Comparison of ENCODE assay signal across 9 cellular contexts in genomic region chr9:8569832-8570231, GRCh38.
"Had no signal": no experiment of that assay in that cellular context is flagged by ENCODE, and none has a peak within 500 bp of the region (broad histone marks: within the 10 kb centered on the region; RNA-seq: fewer than 3 reads in every experiment).

No MANE protein-coding gene starts in this region.

- H3K9me3 Mint-ChIP-seq: IgD-negative memory B cell had no signal

- DNase-seq: GM23248, GOT3, H7, HFFc6 had no signal

- H2AFZ ChIP-seq: GM23248 had no signal

- H3K27ac ChIP-seq: GM23248, HL-60 had no signal

- ATAC-seq: HCT116, HepG2 had no signal

- H3K4me1 ChIP-seq: HAP-1 had no signal

- H3K4me3 Mint-ChIP-seq: HFFc6, IgD-negative memory B cell had no signal

- H3K27ac Mint-ChIP-seq: HFFc6, IgD-negative memory B cell had no signal

- H3K9ac ChIP-seq: GM23248 had no signal

- H3K4me3 ChIP-seq: GM23248, HAP-1 had no signal

- H3K27me3 Mint-ChIP-seq: IgD-negative memory B cell had no signal

- H3K36me3 Mint-ChIP-seq: IgD-negative memory B cell had no signal

- H3K36me3 ChIP-seq: HAP-1 had no signal

- H3K9me3 ChIP-seq: HAP-1 had no signal
